ENCODE assay signal across 8 cellular contexts in genomic region chr6:112043032-112044007, GRCh38. TPM values are rescaled to one million over a fixed set of nuclear protein-coding genes. Genes with fewer than 3 reads are reported as not detected.
A peak's percentile ranks its signal among the peaks of the same experiment; 100 is the strongest.
DNase-seq lines count a peak whose midpoint lies in the region; ATAC-seq and TF ChIP-seq lines count a peak whose summit lies in the region.

No MANE protein-coding gene starts in this region.

- no peaks in the 10 kb centered on the region for H3K9me3 Mint-ChIP-seq in endothelial cell (ENCODE audit: unreplicated experiment)
- H3K9me3 Mint-ChIP-seq in mesothelial cell of epicardium: no peaks in the 10 kb centered on the region

- peak overlapping the region; percentile 88 for H3K4me3 ChIP-seq in HUES6 (ENCODE audit: low read depth, low read length)
- peak overlapping the region; percentile 55 for H3K4me3 ChIP-seq in NT2/D1 (ENCODE audit: insufficient read length, low read depth)

- H3K27me3 ChIP-seq in HUES6 (ENCODE audit: control insufficient read depth, insufficient read depth, low read length) (no peaks in the 10 kb centered on the region), NT2/D1 (ENCODE audit: insufficient read depth, insufficient read length) (no peaks in the 10 kb centered on the region)

- H3K27ac Mint-ChIP-seq in endothelial cell (ENCODE audit: unreplicated experiment): peak overlapping the region; percentile 97
- peak overlapping the region; percentile 98 for H3K27ac Mint-ChIP-seq in mesothelial cell of epicardium

- H3K4me1 ChIP-seq in HUES6 (ENCODE audit: control insufficient read depth, insufficient read depth, low read length) (peaks cover 6% of the 10 kb centered on the region), NT2/D1 (ENCODE audit: insufficient read depth, insufficient read length) (no peaks in the 10 kb centered on the region)

- in situ Hi-C loops in Caki2 (cut with HindIII; ENCODE audit: low pct_unique_long_range_greater_than_20kb, low sequenced_read_pairs): no loop called here

- H3K9ac ChIP-seq in HUES6 (ENCODE audit: low read length) (peak overlapping the region; percentile 68), NT2/D1 (ENCODE audit: insufficient read length, low read depth) (peak overlapping the region; percentile 61)

- TF ChIP-seq CTCF in endothelial cell (IDR thresholded peaks at IDR 0.05; ENCODE audit: unreplicated experiment) (peak; percentile 78), mesothelial cell of epicardium (IDR thresholded peaks at IDR 0.05; ENCODE audit: unreplicated experiment) (peak; percentile 72)

- DNase-seq in Caki2 (ENCODE audit: low read depth) (peak; percentile 75), NT2/D1 (ENCODE audit: low read depth, low spot score) (peak; percentile 77), endothelial cell (ENCODE audit: low spot score) (peak; percentile 98), mesothelial cell of epicardium (ENCODE audit: low spot score in 2 of 2, unreplicated experiment in 2 of 2) (peak; percentile 82 to 94)
- peak; percentile 80 for DNase-seq in activated CD8-positive, alpha-beta memory T cell treated with anti-CD3 and anti-CD28 coated beads, Interleukin-2, amount 50 U/mL, for 24 hours (ENCODE audit: extremely low read depth)
- DNase-seq in stimulated activated CD8-positive, alpha-beta memory T cell treated with anti-CD3 and anti-CD28 coated beads, Interleukin-15, amount 100 ng/mL, for 4 hours (ENCODE audit: low read depth in 2 of 2): peak; percentile 74 to 86

- H3K36me3 Mint-ChIP-seq in endothelial cell (ENCODE audit: low read depth, unreplicated experiment): no peaks in the 10 kb centered on the region
- no peaks in the 10 kb centered on the region for H3K36me3 Mint-ChIP-seq in mesothelial cell of epicardium

- H3K4me1 Mint-ChIP-seq in endothelial cell (ENCODE audit: unreplicated experiment) (peaks cover 41% of the 10 kb centered on the region), mesothelial cell of epicardium (peaks cover 22% of the 10 kb centered on the region)

- H3K27ac ChIP-seq in HUES6 (ENCODE audit: low read depth, low read length): peak overlapping the region; percentile 47; the same call in 1 of the 2 replicates

- peaks cover 8% of the 10 kb centered on the region; the same call in 1 of the 2 replicates for H3K9me3 ChIP-seq in HUES6 (ENCODE audit: control insufficient read depth, insufficient read depth, low read depth, low read length)
- H3K9me3 ChIP-seq in NT2/D1 (ENCODE audit: insufficient read depth, low read length): no peaks in the 10 kb centered on the region

- H3K27me3 Mint-ChIP-seq in endothelial cell (ENCODE audit: unreplicated experiment) (peaks cover 3% of the 10 kb centered on the region), mesothelial cell of epicardium (ENCODE audit: low read depth) (no peaks in the 10 kb centered on the region)

- H3K4me3 Mint-ChIP-seq in endothelial cell (ENCODE audit: unreplicated experiment) (peak overlapping the region; percentile 96), mesothelial cell of epicardium (peak overlapping the region; percentile 87)

- no peaks in the 10 kb centered on the region for H3K36me3 ChIP-seq in HUES6 (ENCODE audit: control insufficient read depth, insufficient read depth, low read length)
- H3K36me3 ChIP-seq in NT2/D1 (ENCODE audit: insufficient read depth, insufficient read length, low read length): no peaks in the 10 kb centered on the region

- ATAC-seq in GM21447 (IDR thresholded peaks at IDR 0.05; ENCODE audit: unreplicated experiment): peak; percentile 85

RNA-seq across cellular contexts. Expression of gene CCN6, which starts 10.6 kb away (rescaled TPM):
- not detected in 2 replicates for total RNA-seq in Caki2 (2014; rRNA removed; shearing (Covaris generic); ENCODE audit: low replicate concordance)
- total RNA-seq in endothelial cell (ENCODE audit: unreplicated experiment): not detected
- total RNA-seq in mesothelial cell of epicardium: not detected in 3 replicates

RNA-seq across cellular contexts. Expression of gene TUBE1, which starts 44.0 kb away (rescaled TPM):
- total RNA-seq in Caki2 (2014; rRNA removed; shearing (Covaris generic); ENCODE audit: low replicate concordance): 18.8 and 31.7 TPM in 2 replicates
- total RNA-seq in endothelial cell (ENCODE audit: unreplicated experiment) (13.7 TPM), mesothelial cell of epicardium (19.0 to 20.7 TPM (median 19.6 TPM) in 3 replicates)

RNA-seq across cellular contexts. Expression of gene FAM229B, which starts 44.1 kb away (rescaled TPM):
- total RNA-seq in Caki2 (2014; rRNA removed; shearing (Covaris generic); ENCODE audit: low replicate concordance): 13.1 and 14.7 TPM in 2 replicates
- total RNA-seq in endothelial cell (ENCODE audit: unreplicated experiment): 20.9 TPM
- 21.7 to 23.6 TPM (median 22.7 TPM) in 3 replicates for total RNA-seq in mesothelial cell of epicardium

Comparison
In these comparisons a context has a peak if more than half of its experiments do, and no peak if none do; other contexts are left out.
1. Peak in every context shown above with its lines: DNase-seq, ATAC-seq, H3K4me3 ChIP-seq and H3K27ac ChIP-seq.